ENCODE assay signal across 14 cellular contexts in the genomic region with DNA sequence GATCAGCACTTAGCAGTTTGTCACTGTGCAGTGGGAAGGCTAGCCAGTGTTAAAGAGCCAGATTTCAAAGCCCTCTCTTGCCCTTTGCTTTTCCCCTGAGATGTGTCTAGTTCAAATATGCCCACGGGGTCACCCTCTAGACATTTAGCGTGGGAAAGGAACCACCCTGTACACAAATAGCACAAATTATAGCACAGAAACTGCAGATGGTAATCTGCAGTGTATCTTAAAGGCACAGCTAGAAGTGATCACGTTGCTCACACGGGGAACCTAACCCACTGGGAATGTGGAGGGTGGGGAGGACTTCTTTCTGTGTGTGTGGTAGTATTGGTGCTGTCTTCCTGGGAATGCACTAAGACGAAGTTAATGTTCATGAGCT.
DNase-seq lines count a peak whose midpoint lies in the region; ATAC-seq and TF ChIP-seq lines count a peak whose summit lies in the region.
"Had no signal": no experiment of that assay in that cellular context is flagged by ENCODE, and none has a peak within 500 bp of the region (broad histone marks: within the 10 kb centered on the region; RNA-seq: fewer than 3 reads in every experiment).

No MANE protein-coding gene starts in this region.

- no peak overlapping the region for H3K4me2 ChIP-seq in PC-9

- peaks cover 72% of the 10 kb centered on the region for H3K36me3 Mint-ChIP-seq in CD4-positive, alpha-beta T cell (ENCODE audit: low read depth)
- H3K36me3 Mint-ChIP-seq in naive thymus-derived CD8-positive, alpha-beta T cell, result peaks cover 0 to 52% (median 18%) of the 10 kb centered on the region in 3 donors

- H3K4me1 Mint-ChIP-seq in CD4-positive, alpha-beta T cell (ENCODE audit: low read depth), result peaks cover 61% of the 10 kb centered on the region
- peaks cover 36 to 66% (median 63%) of the 10 kb centered on the region in 4 donors for H3K4me1 Mint-ChIP-seq in naive thymus-derived CD8-positive, alpha-beta T cell

- intact Hi-C loops in CD4-positive, alpha-beta T cell (cut with DNase I, micrococcal nuclease), result loop anchor here in 1 of 2 experiments (2.0 to 10.0 kb wide), 3 partner anchors 37 to 486 kb away; no protein-coding TSS in a partner anchor
- intact Hi-C loops in PC-9 (cut with micrococcal nuclease; ENCODE audit: unreplicated experiment), result loop anchor here (5.0 kb wide), 2 partner anchors 197 to 707 kb away; no protein-coding TSS in a partner anchor
- intact Hi-C loops in esophagus muscularis mucosa (cut with DNase I), result loop anchor here (10.0 kb wide), 1 partner anchor 314 kb away; no protein-coding TSS in a partner anchor

- no peaks in the 10 kb centered on the region for H3K27me3 ChIP-seq in CD4-positive, alpha-beta T cell (ENCODE audit: control insufficient read depth, insufficient read depth, low read length)
- H3K27me3 ChIP-seq in PC-9 (ENCODE audit: insufficient read depth, low read depth) (no peaks in the 10 kb centered on the region), esophagus muscularis mucosa (no peaks in the 10 kb centered on the region)
- H3K27me3 ChIP-seq: gastrocnemius medialis had no signal

- H2AFZ ChIP-seq in PC-9, result no peak overlapping the region

- peaks cover 68% of the 10 kb centered on the region for H3F3A ChIP-seq in PC-9 (ENCODE audit: insufficient read depth, low read depth)

- TF ChIP-seq CTCF in CD4-positive, alpha-beta T cell (IDR thresholded peaks at IDR 0.05), result no peak
- TF ChIP-seq CTCF in PC-9 (conservative IDR thresholded peaks at IDR 0.05) (no peak), esophagus muscularis mucosa (IDR thresholded peaks at IDR 0.05) (no peak)

- H3K4me1 ChIP-seq in PC-9 (replicated peaks; ENCODE audit: insufficient read depth), result peaks cover 78% of the 10 kb centered on the region
- peaks cover 48 to 57% (median 54%) of the 10 kb centered on the region in 4 donors for H3K4me1 ChIP-seq in esophagus muscularis mucosa

- no peak for TF ChIP-seq POLR2A in esophagus muscularis mucosa (IDR thresholded peaks at IDR 0.05; ENCODE audit: low read depth)

- TF ChIP-seq EP300 in esophagus muscularis mucosa (IDR thresholded peaks at IDR 0.05), result no peak

- WGBS in esophagus muscularis mucosa, result 32% methylated on average over 5 of the region's 5 CpGs

- H3K36me3 ChIP-seq in PC-9 (ENCODE audit: low read depth), result peaks cover 40% of the 10 kb centered on the region
- peaks cover 4 to 18% (median 11%) of the 10 kb centered on the region in 4 donors for H3K36me3 ChIP-seq in esophagus muscularis mucosa

- POLR2A ChIA-PET in CD4-positive, alpha-beta T cell (lab: Charles Lee), result interaction anchor here (0.6 to 2.6 kb wide), 13 partner anchors 19 to 487 kb away, joined by 3 to 12 read pairs (median 4); a partner anchor contains a TSS
- POLR2A ChIA-PET in PC-9 (lab: Charles Lee; ENCODE audit: unreplicated experiment), result interaction anchor here (0.6 kb wide), 2 partner anchors 92 to 575 kb away, joined by 3 read pairs; no protein-coding TSS in a partner anchor
- POLR2A ChIA-PET in naive thymus-derived CD8-positive, alpha-beta T cell (lab: Charles Lee), result interaction anchor here (0.6 to 3.2 kb wide), 8 partner anchors 83 to 520 kb away, joined by 3 to 20 read pairs (median 4); a partner anchor contains a TSS

- no peak overlapping the region for H3K27ac ChIP-seq in CD4-positive, alpha-beta T cell (ENCODE audit: low read depth, low read length)
- H3K27ac ChIP-seq in PC-9 (peak overlapping the region; percentile 41; the same call in 1 of the 2 replicates), esophagus muscularis mucosa (replicated peaks in 1 of 4) (peak overlapping the region; percentile 14 to 69 (median 54))

- no peak for ATAC-seq in CD4-positive, alpha-beta T cell (ENCODE audit: poor library complexity)
- ATAC-seq in naive thymus-derived CD8-positive, alpha-beta T cell, result no peak
- ATAC-seq in HG03342 (IDR thresholded peaks at IDR 0.05; ENCODE audit: unreplicated experiment) (no peak), GM21737 (IDR thresholded peaks at IDR 0.05; ENCODE audit: unreplicated experiment) (no peak), GM19455 (IDR thresholded peaks at IDR 0.05; ENCODE audit: unreplicated experiment) (no peak)
- ATAC-seq: gastrocnemius medialis had no signal

- no peaks in the 10 kb centered on the region for H3K9me2 ChIP-seq in PC-9 (ENCODE audit: insufficient read depth)

- H3K4me3 ChIP-seq in PC-9 (no peak overlapping the region), esophagus muscularis mucosa (no peak overlapping the region)
- H3K4me3 ChIP-seq: gastrocnemius medialis had no signal

- no peaks in the 10 kb centered on the region for H3K27me3 Mint-ChIP-seq in CD4-positive, alpha-beta T cell
- no peaks in the 10 kb centered on the region for H3K27me3 Mint-ChIP-seq in naive thymus-derived CD8-positive, alpha-beta T cell

- H4K20me1 ChIP-seq in PC-9 (ENCODE audit: insufficient read depth), result peaks cover 6% of the 10 kb centered on the region; the same call in 1 of the 2 replicates

- CTCF ChIA-PET in CD4-positive, alpha-beta T cell (lab: Charles Lee), result interaction anchor here (3.2 kb wide), 1 partner anchor 410 kb away, joined by 10 read pairs; no protein-coding TSS in a partner anchor
- CTCF ChIA-PET in PC-9 (lab: Charles Lee), result interaction anchor here (1.0 kb wide), 1 partner anchor 130 kb away, joined by 3 read pairs; no protein-coding TSS in a partner anchor

- H3K9me3 Mint-ChIP-seq in CD4-positive, alpha-beta T cell, result no peaks in the 10 kb centered on the region
- H3K9me3 Mint-ChIP-seq in naive thymus-derived CD8-positive, alpha-beta T cell, result no peaks in the 10 kb centered on the region

- H3K4me3 Mint-ChIP-seq in CD4-positive, alpha-beta T cell, result peak overlapping the region; percentile 52
- peak overlapping the region in 8 of 10 donors; percentile 41 to 74 (median 52) for H3K4me3 Mint-ChIP-seq in naive thymus-derived CD8-positive, alpha-beta T cell

- peaks cover 79% of the 10 kb centered on the region for H3K79me2 ChIP-seq in PC-9 (ENCODE audit: low read depth)

- H3K9me3 ChIP-seq in CD4-positive, alpha-beta T cell (ENCODE audit: control insufficient read depth, low read length), result no peaks in the 10 kb centered on the region
- H3K9me3 ChIP-seq in PC-9 (ENCODE audit: insufficient read depth, low read depth), result no peaks in the 10 kb centered on the region
- no peaks in the 10 kb centered on the region for H3K9me3 ChIP-seq in esophagus muscularis mucosa
- H3K9me3 ChIP-seq: gastrocnemius medialis had no signal

- no peak for DNase-seq in CD4-positive, alpha-beta T cell
- DNase-seq in PC-9 (no peak), esophagus muscularis mucosa (ENCODE audit: extremely low spot score) (no peak), activated T-cell treated with anti-CD3 and anti-CD28 coated beads for 4 hours (no peak)
- no peak for DNase-seq in naive thymus-derived CD8-positive, alpha-beta T cell
- DNase-seq: Calu3, cortex of kidney, gastrocnemius medialis, kidney glomerular epithelial cell, NCI-H2227 treated with DMSO at 0.1 percent for 48 hours, nucleus accumbens had no signal

- H3K27ac Mint-ChIP-seq in CD4-positive, alpha-beta T cell, result peak overlapping the region; percentile 76
- peak overlapping the region in 9 of 10 donors; percentile 1 to 93 (median 79) for H3K27ac Mint-ChIP-seq in naive thymus-derived CD8-positive, alpha-beta T cell

- no TSS peak for BruUV-seq in PC-9 (replicated peaks; lab: Mats Ljungman, UMichigan)
